10 cellular contexts compared by ENCODE assay signal in genomic region chr13:106151056-106151699, GRCh38.
DNase-seq lines count a peak whose midpoint lies in the region; ATAC-seq, FAIRE-seq and TF ChIP-seq lines count a peak whose summit lies in the region.
"Had no signal": no experiment of that assay in that cellular context is flagged by ENCODE, and none has a peak within 500 bp of the region (broad histone marks: within the 10 kb centered on the region; RNA-seq: fewer than 3 reads in every experiment).

No MANE protein-coding gene starts in this region.

- H3K27ac ChIP-seq in esophagus squamous epithelium (peak overlapping the region; percentile 40 to 65 (median 57)), prostate gland (peak overlapping the region; percentile 10 to 23), left ventricle myocardium inferior (replicated peaks) (no peak overlapping the region)
- H3K27ac ChIP-seq: adrenal gland had no signal

- no peak for TF ChIP-seq CTCF in esophagus squamous epithelium (IDR thresholded peaks at IDR 0.05)
- no peak for TF ChIP-seq CTCF in prostate gland (IDR thresholded peaks at IDR 0.05)
- TF ChIP-seq CTCF in lower leg skin (IDR thresholded peaks at IDR 0.05) = no peak
- TF ChIP-seq CTCF in left ventricle myocardium inferior (IDR thresholded peaks at IDR 0.05; ENCODE audit: borderline replicate concordance) = no peak

- TF ChIP-seq POLR2A in esophagus squamous epithelium (IDR thresholded peaks at IDR 0.05) = no peak
- no peak for TF ChIP-seq POLR2A in prostate gland (IDR thresholded peaks at IDR 0.05)
- no peak for TF ChIP-seq POLR2A in lower leg skin (IDR thresholded peaks at IDR 0.05)

- DNase-seq in EH (ENCODE audit: low read depth) (peak; percentile 96), RCC 7860 (ENCODE audit: low spot score) (peak; percentile 95), esophagus squamous epithelium (lab: John Stamatoyannopoulos, UW) (no peak), prostate gland (ENCODE audit: low spot score) (no peak), lower leg skin (ENCODE audit: low spot score in 2 of 2) (no peak), left ventricle myocardium inferior (no peak)
- DNase-seq: adrenal gland, NCI-H2171 treated with DMSO at 0.1 percent for 48 hours had no signal

- no peaks in the 10 kb centered on the region for H3K9me3 ChIP-seq in esophagus squamous epithelium
- no peaks in the 10 kb centered on the region for H3K9me3 ChIP-seq in prostate gland
- no peaks in the 10 kb centered on the region for H3K9me3 ChIP-seq in left ventricle myocardium inferior (replicated peaks)
- H3K9me3 ChIP-seq: adrenal gland had no signal

- FAIRE-seq in RCC 7860 (lab: Jason Lieb, UNC) = peak; percentile 94

- intact Hi-C loops in esophagus squamous epithelium (cut with DNase I) = no loop called here
- intact Hi-C loops in prostate gland (cut with DNase I) = no loop called here
- intact Hi-C loops in lower leg skin (cut with DNase I; ENCODE audit: low total_unique reads) = no loop called here
- intact Hi-C loops in left ventricle myocardium inferior (cut with micrococcal nuclease) = no loop called here

- H3K4me3 ChIP-seq in esophagus squamous epithelium (no peak overlapping the region), prostate gland (no peak overlapping the region), lower leg skin (ENCODE audit: low read depth, poor library complexity, severe bottlenecking) (no peak overlapping the region), left ventricle myocardium inferior (no peak overlapping the region)
- H3K4me3 ChIP-seq: adrenal gland had no signal

- H3K4me1 ChIP-seq in esophagus squamous epithelium = peaks cover 0 to 37% (median 0%) of the 10 kb centered on the region in 3 donors
- no peaks in the 10 kb centered on the region for H3K4me1 ChIP-seq in prostate gland (replicated peaks)
- no peaks in the 10 kb centered on the region for H3K4me1 ChIP-seq in left ventricle myocardium inferior
- H3K4me1 ChIP-seq: adrenal gland had no signal

- no peaks in the 10 kb centered on the region for H3K36me3 ChIP-seq in esophagus squamous epithelium
- H3K36me3 ChIP-seq in prostate gland = no peaks in the 10 kb centered on the region
- H3K36me3 ChIP-seq in left ventricle myocardium inferior = no peaks in the 10 kb centered on the region
- H3K36me3 ChIP-seq: adrenal gland had no signal

- no peaks in the 10 kb centered on the region for H3K27me3 ChIP-seq in esophagus squamous epithelium
- H3K27me3 ChIP-seq in prostate gland (replicated peaks; ENCODE audit: insufficient read depth) = no peaks in the 10 kb centered on the region
- H3K27me3 ChIP-seq in left ventricle myocardium inferior (ENCODE audit: low read depth) = peaks cover 5% of the 10 kb centered on the region
- H3K27me3 ChIP-seq: adrenal gland had no signal

- ATAC-seq in HG03571 (IDR thresholded peaks at IDR 0.05; ENCODE audit: unreplicated experiment) (no peak), GM18498 (IDR thresholded peaks at IDR 0.05; ENCODE audit: unreplicated experiment) (no peak)

- WGBS in esophagus squamous epithelium, 2 donors = 17 to 24% methylated on average over 3 of the region's 3 CpGs
- 62% methylated on average over 3 of the region's 3 CpGs for WGBS in prostate gland
- 39 to 42% methylated on average over 3 of the region's 3 CpGs for WGBS in lower leg skin, 2 donors

Comparison
In these comparisons a context has a peak if more than half of its experiments do, and no peak if none do; other contexts are left out.
1. DNase-seq: peak in EH (single experiment) and RCC 7860 (single experiment); none in esophagus squamous epithelium (single experiment), prostate gland (single experiment), lower leg skin (0 of 2) and left ventricle myocardium inferior (single experiment).